In the genomic region with DNA sequence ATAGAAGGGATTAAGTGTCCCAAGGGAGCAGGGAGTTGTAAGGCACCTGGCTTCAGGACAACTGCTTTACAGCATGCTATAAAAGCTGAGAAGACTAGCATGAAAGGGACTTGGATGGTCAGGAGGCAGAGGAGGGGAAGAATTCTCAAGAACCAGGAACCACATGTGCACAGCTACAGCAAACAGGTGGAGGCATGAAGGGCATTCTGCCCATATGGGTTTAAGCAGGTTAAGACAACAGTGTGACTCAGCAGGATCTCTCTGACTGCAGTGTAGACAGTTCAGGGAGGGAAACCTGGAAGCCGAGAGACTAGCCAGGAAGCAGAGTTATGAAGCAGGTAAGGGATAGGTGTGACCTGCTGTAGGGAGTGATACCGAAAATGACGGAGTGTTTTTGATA, we compare ENCODE assay signal across 27 cellular contexts.
A peak's percentile ranks its signal among the peaks of the same experiment; 100 is the strongest.
DNase-seq lines count a peak whose midpoint lies in the region; ATAC-seq, FAIRE-seq and TF ChIP-seq lines count a peak whose summit lies in the region.
"Had no signal": no experiment of that assay in that cellular context is flagged by ENCODE, and none has a peak within 500 bp of the region (broad histone marks: within the 10 kb centered on the region; RNA-seq: fewer than 3 reads in every experiment).

No MANE protein-coding gene starts in this region.

- no peak overlapping the region for H2AFZ ChIP-seq in HepG2 (ENCODE audit: low read length)
- H2AFZ ChIP-seq: GM23338 had no signal

- no peaks in the 10 kb centered on the region for H3K79me2 ChIP-seq in HepG2 (ENCODE audit: insufficient read depth, low read length)

- ATAC-seq in stimulated activated naive CD8-positive, alpha-beta T cell treated with anti-CD3 and anti-CD28 coated beads, Interleukin-15, amount 100 ng/mL, for 72 hours: peak; percentile 23
- ATAC-seq in stimulated activated naive CD8-positive, alpha-beta T cell treated with anti-CD3 and anti-CD28 coated beads, Interleukin-15, Interleukin-2, amounts not matched to agents 100 U/mL and 50 U/mL, for 24 hours: no peak
- ATAC-seq in esophagus mucosa (peak; percentile 94), HepG2 (no peak), GM19328 (IDR thresholded peaks at IDR 0.05; ENCODE audit: unreplicated experiment) (no peak), Right ventricle myocardium superior (ENCODE audit: poor library complexity) (no peak), HG03095 (IDR thresholded peaks at IDR 0.05; ENCODE audit: unreplicated experiment) (no peak)
- ATAC-seq: CD8-positive, alpha-beta T cell; GM23338; Right ventricle myocardium inferior had no signal

- intact Hi-C loops in HepG2 (cut with micrococcal nuclease; ENCODE audit: unreplicated experiment) (no loop called here), transverse colon (cut with DNase I; ENCODE audit: low total_unique reads) (no loop called here), Right ventricle myocardium superior (cut with DNase I) (no loop called here)

- no peaks in the 10 kb centered on the region for H3K9me3 Mint-ChIP-seq in stimulated activated naive CD8-positive, alpha-beta T cell treated with anti-CD3 and anti-CD28 coated beads, Interleukin-15, amount 100 ng/mL, for 72 hours
- H3K9me3 Mint-ChIP-seq: CD8-positive, alpha-beta T cell had no signal

- in situ Hi-C loops in HepG2 (cut with HindIII; ENCODE audit: extremely low pct_ligation_motif_present, low pct_unique_long_range_greater_than_20kb): no loop called here
- in situ Hi-C loops in transverse colon (cut with MboI; ENCODE audit: low pct_ligation_motif_present in 1 of 4, low pct_unique_long_range_greater_than_20kb in 1 of 4, low sequenced_read_pairs in 3 of 4): no loop called here

- no TSS peak for BruUV-seq in HepG2 (replicated peaks; lab: Mats Ljungman, UMichigan)

- H3K4me1 ChIP-seq in HepG2 (ENCODE audit: insufficient read depth, low read length): no peaks in the 10 kb centered on the region
- peaks cover 0 to 8% (median 5%) of the 10 kb centered on the region in 4 donors for H3K4me1 ChIP-seq in transverse colon
- H3K4me1 ChIP-seq: HAP-1 had no signal

- no peaks in the 10 kb centered on the region; the same call in 1 of the 2 replicates for H4K20me1 ChIP-seq in HepG2 (ENCODE audit: insufficient read depth, low read length)

- no peak for TF ChIP-seq POLR2A in HepG2 (IDR thresholded peaks at IDR 0.05; ENCODE audit: insufficient read depth in 1 of 2, low read depth in 2 of 2, low read length in 2 of 2)
- no peak for TF ChIP-seq POLR2A in transverse colon (IDR thresholded peaks at IDR 0.05)

- CTCF ChIA-PET in HepG2 (lab: Yijun Ruan, JAX; ENCODE audit: low intra/inter-chr PET ratio, low total read pairs): no interaction called here

- H3K4me2 ChIP-seq in HepG2 (ENCODE audit: low read depth, low read length): no peak overlapping the region
- H3K4me2 ChIP-seq: GM23338 had no signal

- TF ChIP-seq CTCF in HepG2 (CRISPR knock-in tag; IDR thresholded peaks at IDR 0.05) (no peak), transverse colon (IDR thresholded peaks at IDR 0.05) (no peak)

- no peak overlapping the region for H3K9ac ChIP-seq in HepG2 (ENCODE audit: insufficient read depth, low read depth, low read length)

- no peak overlapping the region for H3K4me3 ChIP-seq in HepG2 (replicated peaks in 1 of 3; ENCODE audit: insufficient read depth in 1 of 3, low read depth in 2 of 3, low read length in 3 of 3)
- H3K4me3 ChIP-seq in transverse colon: no peak overlapping the region
- H3K4me3 ChIP-seq: GM23338, HAP-1, MG63 had no signal

- TF ChIP-seq RAD21 in HepG2 (CRISPR knock-in tag; IDR thresholded peaks at IDR 0.05): no peak

- H3K4me1 Mint-ChIP-seq in stimulated activated naive CD8-positive, alpha-beta T cell treated with anti-CD3 and anti-CD28 coated beads, Interleukin-15, amount 100 ng/mL, for 72 hours: no peaks in the 10 kb centered on the region
- H3K4me1 Mint-ChIP-seq: GM23338 had no signal

- TF ChIP-seq EP300 in HepG2 (IDR thresholded peaks at IDR 0.05; ENCODE audit: low read depth in 2 of 2, low read length in 2 of 2) (no peak), HepG2 (CRISPR knock-in tag; IDR thresholded peaks at IDR 0.05; ENCODE audit: borderline replicate concordance) (no peak), transverse colon (IDR thresholded peaks at IDR 0.05; ENCODE audit: low read depth) (no peak)

- H3K9me3 ChIP-seq in HepG2 (ENCODE audit: low read length) (no peaks in the 10 kb centered on the region), transverse colon (no peaks in the 10 kb centered on the region)
- H3K9me3 ChIP-seq: HAP-1 had no signal

- no peak for FAIRE-seq in HepG2 (lab: Jason Lieb, UNC)
- FAIRE-seq: G401.6, GM12892, GM18507, RCC 7860 had no signal

- H3K36me3 ChIP-seq in HepG2 (replicated peaks in 1 of 2; ENCODE audit: control insufficient read depth in 1 of 2, insufficient read depth in 2 of 2, low read length in 2 of 2) (no peaks in the 10 kb centered on the region; a peak in 1 of 5 replicates), transverse colon (no peaks in the 10 kb centered on the region)
- H3K36me3 ChIP-seq: HAP-1 had no signal

- no peak overlapping the region for H3K27ac ChIP-seq in HepG2 (ENCODE audit: extremely low read length, insufficient read depth, low read length)
- peak overlapping the region; percentile 7 to 75 (median 46) for H3K27ac ChIP-seq in transverse colon

- H3K27ac Mint-ChIP-seq in stimulated activated naive CD8-positive, alpha-beta T cell treated with anti-CD3 and anti-CD28 coated beads, Interleukin-15, amount 100 ng/mL, for 72 hours: no peak overlapping the region
- H3K27ac Mint-ChIP-seq: CD8-positive, alpha-beta T cell; GM23338 had no signal

- WGBS in HepG2 (ENCODE audit: low lambda C conversion rate): 95% methylated on average over 3 of the region's 3 CpGs
- WGBS in transverse colon (ENCODE audit: low coverage in 1 of 2), 2 donors: 63 to 70% methylated on average over 2 to 3 of the region's 3 CpGs

- no peak overlapping the region for H3K4me3 Mint-ChIP-seq in stimulated activated naive CD8-positive, alpha-beta T cell treated with anti-CD3 and anti-CD28 coated beads, Interleukin-15, amount 100 ng/mL, for 72 hours
- H3K4me3 Mint-ChIP-seq: CD8-positive, alpha-beta T cell; GM23338 had no signal

- no peaks in the 10 kb centered on the region for H3K27me3 Mint-ChIP-seq in stimulated activated naive CD8-positive, alpha-beta T cell treated with anti-CD3 and anti-CD28 coated beads, Interleukin-15, amount 100 ng/mL, for 72 hours

- POLR2A ChIA-PET in HepG2 (lab: Yijun Ruan, JAX): no interaction called here

- DNase-seq in stimulated activated naive CD8-positive, alpha-beta T cell treated with anti-CD3 and anti-CD28 coated beads, Interleukin-15, amount 100 ng/mL, for 72 hours: no peak
- no peak for DNase-seq in stimulated activated naive CD8-positive, alpha-beta T cell treated with anti-CD3 and anti-CD28 coated beads, Interleukin-15, Interleukin-2, amounts not matched to agents 100 U/mL and 50 U/mL, for 24 hours
- DNase-seq in HepG2 (ENCODE audit: low spot score) (no peak), transverse colon (peak; percentile 53), Right ventricle myocardium superior (no peak)
- DNase-seq: 8988T; AML-193; C1 segment of cervical spinal cord; Calu3; CD8-positive, alpha-beta T cell; DMS153; Kasumi-1; MG63; NCI-H1417 treated with DMSO at 0.1 percent for 48 hours; NCI-H187; NCI-H446; NCI-H526 had no signal

- H3K27me3 ChIP-seq in HepG2 (ENCODE audit: control insufficient read depth in 1 of 2, insufficient read depth in 2 of 2, low read length in 2 of 2) (no peaks in the 10 kb centered on the region), transverse colon (no peaks in the 10 kb centered on the region)
- H3K27me3 ChIP-seq: MG63 had no signal

TF ChIP-seq in HepG2, 621 proteins besides CTCF, POLR2A, EP300 and RAD21:
- TF ChIP-seq ZNF350 (CRISPR knock-in tag; IDR thresholded peaks at IDR 0.05; ENCODE audit: borderline replicate concordance, low read depth) (no peak), NFE2L2 (IDR thresholded peaks at IDR 0.05; ENCODE audit: low read length) (peak; percentile 16; the same call in 1 of the 2 replicates), SSRP1 (CRISPR knock-in tag; IDR thresholded peaks at IDR 0.05) (no peak)

Comparison
In these comparisons a context has a peak if more than half of its experiments do, and no peak if none do; other contexts are left out.
1. ATAC-seq: peak in stimulated activated naive CD8-positive, alpha-beta T cell treated with anti-CD3 and anti-CD28 coated beads, Interleukin-15, amount 100 ng/mL, for 72 hours (single experiment) and esophagus mucosa (single experiment); none in stimulated activated naive CD8-positive, alpha-beta T cell treated with anti-CD3 and anti-CD28 coated beads, Interleukin-15, Interleukin-2, amounts not matched to agents 100 U/mL and 50 U/mL, for 24 hours (single experiment), HepG2 (single experiment), GM19328 (single experiment), Right ventricle myocardium superior (single experiment) and HG03095 (single experiment).